31 cellular contexts compared by ENCODE assay signal in the genomic region with DNA sequence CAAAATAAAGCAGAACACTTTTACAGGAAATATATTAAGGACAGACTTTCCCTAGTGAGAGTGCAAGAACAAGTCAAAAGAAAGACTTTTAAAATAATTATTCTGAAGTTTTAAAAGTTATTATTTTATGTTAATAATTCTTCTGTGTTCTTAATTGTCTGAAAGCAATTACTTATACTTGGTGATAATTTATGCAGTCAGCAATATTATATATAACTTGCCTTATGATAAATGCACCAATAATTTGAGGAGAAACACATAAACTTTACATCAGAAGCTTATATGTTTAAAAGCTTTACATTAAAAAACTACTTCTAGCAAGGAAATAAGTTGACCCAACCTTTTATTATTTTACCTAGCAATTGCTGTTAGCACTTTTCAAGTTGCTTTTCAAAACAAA.
"Had no signal": no experiment of that assay in that cellular context is flagged by ENCODE, and none has a peak within 500 bp of the region (broad histone marks: within the 10 kb centered on the region; RNA-seq: fewer than 3 reads in every experiment).

No MANE protein-coding gene starts in this region.

- H3K9me3 Mint-ChIP-seq: natural killer cell; nephron; neural progenitor cell; stimulated activated memory B cell treated with anti-CD40 and anti-IgM and Interleukin-4, amounts not matched to agents 10 μg/mL and 1 μg/mL and 100 μg/mL, for 72 hours; stimulated activated naive CD8-positive, alpha-beta T cell treated with anti-CD3 and anti-CD28 coated beads, Interleukin-15, amount 100 ng/mL, for 72 hours; type B pancreatic cell had no signal

- DNase-seq: natural killer cell; occipital lobe; ovary; posterior cingulate gyrus; psoas muscle; right cardiac atrium; spleen; stimulated activated CD4-positive, alpha-beta T cell treated with anti-CD3 and anti-CD28 coated beads, Interleukin-12 subunit alpha, Interleukin-12 subunit beta, amount 100 ng/mL, for 4 hours; stimulated activated CD4-positive, alpha-beta T cell treated with anti-CD3 and anti-CD28 coated beads, Interleukin-1b, Interleukin-23, amount 100 ng/mL, for 48 hours; stimulated activated CD4-positive, alpha-beta T cell treated with anti-CD3 and anti-CD28 coated beads, Interleukin-4, amount 100 ng/mL, for 1 hour; stimulated activated CD4-positive, alpha-beta T cell treated with anti-CD3 and anti-CD28 coated beads, Interleukin-4, amount 100 ng/mL, for 4 hours; stimulated activated CD8-positive, alpha-beta memory T cell treated with anti-CD3 and anti-CD28 coated beads, Interleukin-4, amount 100 ng/mL, for 48 hours; stimulated activated naive CD4-positive, alpha-beta T cell; stimulated activated naive CD8-positive, alpha-beta T cell treated with anti-CD3 and anti-CD28 coated beads, Interleukin-15, amount 100 ng/mL, for 72 hours; stimulated activated naive CD8-positive, alpha-beta T cell treated with anti-CD3 and anti-CD28 coated beads, Interleukin-15, Interleukin-2, amounts not matched to agents 100 U/mL and 50 U/mL, for 24 hours; substantia nigra; testis; tibial artery; transverse colon; upper lobe of right lung; uterus had no signal

- H3K9ac ChIP-seq: neural progenitor cell, parathyroid adenoma had no signal

- H3K4me1 Mint-ChIP-seq: stimulated activated memory B cell treated with anti-CD40 and anti-IgM and Interleukin-4, amounts not matched to agents 10 μg/mL and 1 μg/mL and 100 μg/mL, for 72 hours had no signal

- H3K4me1 ChIP-seq: parathyroid adenoma, psoas muscle, suprapubic skin, testis, transverse colon, upper lobe of right lung, uterus had no signal

- H3K27ac Mint-ChIP-seq: natural killer cell; nephron; neural progenitor cell; progenitor cell of endocrine pancreas; stimulated activated memory B cell treated with anti-CD40 and anti-IgM and Interleukin-4, amounts not matched to agents 10 μg/mL and 1 μg/mL and 100 μg/mL, for 72 hours; stimulated activated naive CD8-positive, alpha-beta T cell treated with anti-CD3 and anti-CD28 coated beads, Interleukin-15, amount 100 ng/mL, for 72 hours; type B pancreatic cell had no signal

- H3K27me3 Mint-ChIP-seq: progenitor cell of endocrine pancreas; stimulated activated memory B cell treated with anti-CD40 and anti-IgM and Interleukin-4, amounts not matched to agents 10 μg/mL and 1 μg/mL and 100 μg/mL, for 72 hours; stimulated activated naive CD8-positive, alpha-beta T cell treated with anti-CD3 and anti-CD28 coated beads, Interleukin-15, amount 100 ng/mL, for 72 hours; type B pancreatic cell had no signal

- H3K9me3 ChIP-seq: ovary, psoas muscle, spleen, suprapubic skin, testis, tibial artery, transverse colon, upper lobe of right lung, uterus had no signal

- H3K27ac ChIP-seq: neural progenitor cell, ovary, parathyroid adenoma, psoas muscle, skin epidermis, spleen, suprapubic skin, testis, tibial artery, transverse colon, upper lobe of right lung, uterus had no signal

- H3K79me2 ChIP-seq: parathyroid adenoma had no signal

- H3K36me3 ChIP-seq: neural progenitor cell, ovary, spleen, suprapubic skin, tibial artery, transverse colon, upper lobe of right lung, uterus had no signal

- H3K4me3 ChIP-seq: neural progenitor cell, ovary, psoas muscle, skin epidermis, smooth muscle cell, spleen, suprapubic skin, testis, tibial artery, transverse colon, upper lobe of right lung, uterus had no signal

- H3K4me3 Mint-ChIP-seq: natural killer cell; nephron; neural progenitor cell; stimulated activated memory B cell treated with anti-CD40 and anti-IgM and Interleukin-4, amounts not matched to agents 10 μg/mL and 1 μg/mL and 100 μg/mL, for 72 hours; stimulated activated naive CD8-positive, alpha-beta T cell treated with anti-CD3 and anti-CD28 coated beads, Interleukin-15, amount 100 ng/mL, for 72 hours; type B pancreatic cell had no signal

- ATAC-seq: natural killer cell; psoas muscle; right cardiac atrium; sciatic nerve; stimulated activated memory B cell treated with anti-CD40 and anti-IgM and Interleukin-4, amounts not matched to agents 10 μg/mL and 1 μg/mL and 100 μg/mL, for 72 hours; stimulated activated naive CD8-positive, alpha-beta T cell treated with anti-CD3 and anti-CD28 coated beads, Interleukin-15, amount 100 ng/mL, for 72 hours; stimulated activated naive CD8-positive, alpha-beta T cell treated with anti-CD3 and anti-CD28 coated beads, Interleukin-15, Interleukin-2, amounts not matched to agents 100 U/mL and 50 U/mL, for 24 hours; upper lobe of right lung had no signal

- H2AFZ ChIP-seq: neural progenitor cell, parathyroid adenoma had no signal

- H3K27me3 ChIP-seq: neural progenitor cell, ovary, spleen, suprapubic skin, testis, tibial artery, transverse colon, upper lobe of right lung, uterus had no signal

- H3K36me3 Mint-ChIP-seq: natural killer cell; neural progenitor cell; stimulated activated memory B cell treated with anti-CD40 and anti-IgM and Interleukin-4, amounts not matched to agents 10 μg/mL and 1 μg/mL and 100 μg/mL, for 72 hours; type B pancreatic cell had no signal

- H3K4me2 ChIP-seq: neural progenitor cell, smooth muscle cell had no signal
